15 cellular contexts compared by ENCODE assay signal in genomic region chr4:665381-665750, GRCh38. TPM values are rescaled to one million over a fixed set of nuclear protein-coding genes. Genes with fewer than 3 reads are reported as not detected.
A peak's percentile ranks its signal among the peaks of the same experiment; 100 is the strongest.
DNase-seq lines count a peak whose midpoint lies in the region; ATAC-seq, FAIRE-seq and TF ChIP-seq lines count a peak whose summit lies in the region.
"Had no signal": no experiment of that assay in that cellular context is flagged by ENCODE, and none has a peak within 500 bp of the region (broad histone marks: within the 10 kb centered on the region; RNA-seq: fewer than 3 reads in every experiment).

No MANE protein-coding gene starts in this region.

- DNase-seq in left ventricle myocardium superior (peak; percentile 15), heart right ventricle (no peak), HepG2 (ENCODE audit: low spot score) (no peak), type B pancreatic cell (ENCODE audit: extremely low spot score, unreplicated experiment) (no peak)
- DNase-seq in activated T-helper 1 cell treated with anti-CD3 and anti-CD28 coated beads, Interleukin-12 subunit alpha, Interleukin-12 subunit beta, Interleukin-2, Interleukin-4 antibody, amounts not matched to agents 30 ng/mL and 10 ng/mL and 1 ng/mL, durations not matched to agents 14 hours and 24 hours and 36 hours (ENCODE audit: low spot score) = no peak
- no peak for DNase-seq in stimulated activated naive CD4-positive, alpha-beta T cell treated with Interleukin-2 at 50 U/mL for 16 hours (lab: John Stamatoyannopoulos, UW)
- DNase-seq: cortex of kidney; KBM-7; nephron progenitor cell; SJCRH30; stimulated activated naive CD4-positive, alpha-beta T cell had no signal

- H3K4me1 Mint-ChIP-seq in activated T-helper 1 cell treated with anti-CD3 and anti-CD28 coated beads, Interleukin-12 subunit alpha, Interleukin-12 subunit beta, Interleukin-2, Interleukin-4 antibody, amounts not matched to agents 30 ng/mL and 10 ng/mL and 1 ng/mL, durations not matched to agents 14 hours and 24 hours and 36 hours (ENCODE audit: low read depth) = peaks cover 8% of the 10 kb centered on the region
- H3K4me1 Mint-ChIP-seq in type B pancreatic cell (ENCODE audit: unreplicated experiment) = no peaks in the 10 kb centered on the region

- POLR2A ChIA-PET in HepG2 (lab: Yijun Ruan, JAX) = no interaction called here

- WGBS in heart right ventricle, 2 donors = 88 to 89% methylated on average over 12 of the region's 12 CpGs
- 34% methylated on average over 8 of the region's 12 CpGs for WGBS in HepG2 (ENCODE audit: low lambda C conversion rate)

- H3K4me3 Mint-ChIP-seq in activated T-helper 1 cell treated with anti-CD3 and anti-CD28 coated beads, Interleukin-12 subunit alpha, Interleukin-12 subunit beta, Interleukin-2, Interleukin-4 antibody, amounts not matched to agents 30 ng/mL and 10 ng/mL and 1 ng/mL, durations not matched to agents 14 hours and 24 hours and 36 hours = peak overlapping the region; percentile 82
- peak overlapping the region; percentile 11 for H3K4me3 Mint-ChIP-seq in type B pancreatic cell

- CTCF ChIA-PET in HepG2 (lab: Yijun Ruan, JAX; ENCODE audit: low intra/inter-chr PET ratio, low total read pairs) = no interaction called here

- no peaks in the 10 kb centered on the region for H3K79me2 ChIP-seq in HepG2 (ENCODE audit: insufficient read depth, low read length)

- FAIRE-seq in HepG2 (lab: Jason Lieb, UNC) = no peak

- H3K9me3 ChIP-seq in heart right ventricle (no peaks in the 10 kb centered on the region), HepG2 (ENCODE audit: low read length) (no peaks in the 10 kb centered on the region)
- H3K9me3 ChIP-seq: esophagus muscularis mucosa, left lung, SJCRH30 had no signal

- ATAC-seq in left ventricle myocardium superior = no peak
- no peak for ATAC-seq in heart right ventricle
- no peak; the same call in 2 of the 3 replicates for ATAC-seq in HepG2
- ATAC-seq in HG02798 (IDR thresholded peaks at IDR 0.05; ENCODE audit: poor library complexity, unreplicated experiment) = no peak
- ATAC-seq in HG03442 (IDR thresholded peaks at IDR 0.05; ENCODE audit: unreplicated experiment) = no peak
- ATAC-seq: left lung had no signal

- H3K27me3 ChIP-seq in heart right ventricle = peaks cover 0 to 17% (median 2%) of the 10 kb centered on the region in 7 donors
- H3K27me3 ChIP-seq in HepG2 (ENCODE audit: control insufficient read depth in 1 of 2, insufficient read depth in 2 of 2, low read length in 2 of 2) = peaks cover 3 to 33% of the 10 kb centered on the region in 2 experiments; a peak in 4 of 5 replicates
- H3K27me3 ChIP-seq: SJCRH30 had no signal

- no peak overlapping the region for H3K9ac ChIP-seq in HepG2 (ENCODE audit: insufficient read depth, low read depth, low read length)

- H3K27me3 Mint-ChIP-seq in activated T-helper 1 cell treated with anti-CD3 and anti-CD28 coated beads, Interleukin-12 subunit alpha, Interleukin-12 subunit beta, Interleukin-2, Interleukin-4 antibody, amounts not matched to agents 30 ng/mL and 10 ng/mL and 1 ng/mL, durations not matched to agents 14 hours and 24 hours and 36 hours (ENCODE audit: insufficient read depth) = no peaks in the 10 kb centered on the region
- H3K27me3 Mint-ChIP-seq in type B pancreatic cell = no peaks in the 10 kb centered on the region

- no TSS peak for BruUV-seq in HepG2 (replicated peaks; lab: Mats Ljungman, UMichigan)

- H3K27ac Mint-ChIP-seq in activated T-helper 1 cell treated with anti-CD3 and anti-CD28 coated beads, Interleukin-12 subunit alpha, Interleukin-12 subunit beta, Interleukin-2, Interleukin-4 antibody, amounts not matched to agents 30 ng/mL and 10 ng/mL and 1 ng/mL, durations not matched to agents 14 hours and 24 hours and 36 hours = no peak overlapping the region
- H3K27ac Mint-ChIP-seq in type B pancreatic cell = no peak overlapping the region
- H3K27ac Mint-ChIP-seq: nephron progenitor cell had no signal

- intact Hi-C loops in left ventricle myocardium superior (cut with micrococcal nuclease) (no loop called here), heart right ventricle (cut with DNase I) (no loop called here), HepG2 (cut with micrococcal nuclease; ENCODE audit: unreplicated experiment) (no loop called here)
- intact Hi-C loops in activated T-helper 1 cell treated with anti-CD3 and anti-CD28 coated beads, Interleukin-12 subunit alpha, Interleukin-12 subunit beta, Interleukin-2, Interleukin-4 antibody, amounts not matched to agents 30 ng/mL and 10 ng/mL and 1 ng/mL, durations not matched to agents 14 hours and 24 hours and 36 hours (cut with micrococcal nuclease) = no loop called here

- H4K20me1 ChIP-seq in HepG2 (ENCODE audit: insufficient read depth, low read length) = no peaks in the 10 kb centered on the region

- TF ChIP-seq POLR2A in HepG2 (IDR thresholded peaks at IDR 0.05; ENCODE audit: insufficient read depth in 1 of 2, low read depth in 2 of 2, low read length in 2 of 2) = no peak

- no peak overlapping the region for H2AFZ ChIP-seq in HepG2 (ENCODE audit: low read length)

- in situ Hi-C loops in HepG2 (cut with HindIII; ENCODE audit: extremely low pct_ligation_motif_present, low pct_unique_long_range_greater_than_20kb) = no loop called here

- H3K4me1 ChIP-seq in heart right ventricle = peaks cover 0 to 19% (median 8%) of the 10 kb centered on the region in 9 donors
- H3K4me1 ChIP-seq in HepG2 (ENCODE audit: insufficient read depth, low read length) = peaks cover 24% of the 10 kb centered on the region
- H3K4me1 ChIP-seq: SJCRH30 had no signal

- peaks cover 4% of the 10 kb centered on the region for H3K36me3 Mint-ChIP-seq in activated T-helper 1 cell treated with anti-CD3 and anti-CD28 coated beads, Interleukin-12 subunit alpha, Interleukin-12 subunit beta, Interleukin-2, Interleukin-4 antibody, amounts not matched to agents 30 ng/mL and 10 ng/mL and 1 ng/mL, durations not matched to agents 14 hours and 24 hours and 36 hours (ENCODE audit: low read depth)
- H3K36me3 Mint-ChIP-seq in type B pancreatic cell = no peaks in the 10 kb centered on the region

- no peak for TF ChIP-seq EP300 in HepG2 (IDR thresholded peaks at IDR 0.05; ENCODE audit: low read depth in 2 of 2, low read length in 2 of 2)
- no peak for TF ChIP-seq EP300 in HepG2 (CRISPR knock-in tag; IDR thresholded peaks at IDR 0.05; ENCODE audit: borderline replicate concordance)

- no peak overlapping the region for H3K4me2 ChIP-seq in HepG2 (ENCODE audit: low read depth, low read length)

- TF ChIP-seq RAD21 in HepG2 (CRISPR knock-in tag; IDR thresholded peaks at IDR 0.05) = no peak

- no peak for TF ChIP-seq CTCF in heart right ventricle (IDR thresholded peaks at IDR 0.05)
- no peak for TF ChIP-seq CTCF in HepG2 (CRISPR knock-in tag; IDR thresholded peaks at IDR 0.05)
- TF ChIP-seq CTCF in type B pancreatic cell (conservative IDR thresholded peaks at IDR 0.05) = no peak

- H3K27ac ChIP-seq in heart right ventricle (no peak overlapping the region), HepG2 (ENCODE audit: extremely low read length, insufficient read depth, low read length) (no peak overlapping the region)
- H3K27ac ChIP-seq: esophagus muscularis mucosa, left lung, SJCRH30 had no signal

- no peaks in the 10 kb centered on the region for H3K9me3 Mint-ChIP-seq in activated T-helper 1 cell treated with anti-CD3 and anti-CD28 coated beads, Interleukin-12 subunit alpha, Interleukin-12 subunit beta, Interleukin-2, Interleukin-4 antibody, amounts not matched to agents 30 ng/mL and 10 ng/mL and 1 ng/mL, durations not matched to agents 14 hours and 24 hours and 36 hours
- H3K9me3 Mint-ChIP-seq in type B pancreatic cell = no peaks in the 10 kb centered on the region
- H3K9me3 Mint-ChIP-seq: nephron progenitor cell had no signal

- H3K36me3 ChIP-seq in heart right ventricle = peaks cover 0 to 4% (median 0%) of the 10 kb centered on the region in 9 donors
- no peaks in the 10 kb centered on the region for H3K36me3 ChIP-seq in HepG2 (replicated peaks in 1 of 2; ENCODE audit: control insufficient read depth in 1 of 2, insufficient read depth in 2 of 2, low read length in 2 of 2)
- H3K36me3 ChIP-seq: left lung, SJCRH30 had no signal

- H3K4me3 ChIP-seq in heart right ventricle = no peak overlapping the region
- no peak overlapping the region; a peak in 1 of 6 replicates for H3K4me3 ChIP-seq in HepG2 (replicated peaks in 1 of 3; ENCODE audit: insufficient read depth in 1 of 3, low read depth in 2 of 3, low read length in 3 of 3)
- H3K4me3 ChIP-seq: esophagus muscularis mucosa, left lung, SJCRH30 had no signal

RNA-seq across cellular contexts. Expression of gene ATP5ME, which starts 8.7 kb away (rescaled TPM):
- total RNA-seq in left ventricle myocardium superior (1,128 TPM), heart right ventricle (1,000 to 10,000 TPM in 5 of 10 donors, 100 to 1,000 TPM in 5; 651 to 1,196 (median 982) TPM), HepG2 (2016; rRNA removed; fragmentation: Illumina TruSeq; extraction: Trizol) (753 and 1,048 TPM in 2 replicates), type B pancreatic cell (ENCODE audit: low replicate concordance) (285 and 363 TPM in 2 replicates)
- polyA plus RNA-seq in heart right ventricle (1,000 to 10,000 TPM in 1 of 2 donors, 100 to 1,000 TPM in 1; 999 to 4,239 TPM), HepG2 (2011; rRNA removed) (301 and 305 TPM in 2 replicates)
- 217 and 224 TPM in 2 replicates for total RNA-seq in activated T-helper 1 cell treated with anti-CD3 and anti-CD28 coated beads, Interleukin-12 subunit alpha, Interleukin-12 subunit beta, Interleukin-2, Interleukin-4 antibody, amounts not matched to agents 30 ng/mL and 10 ng/mL and 1 ng/mL, durations not matched to agents 14 hours and 24 hours and 36 hours
- total RNA-seq in HepG2 (2016; cell fraction: cytosol; rRNA removed; fragmentation: Illumina TruSeq; extraction: Trizol; ENCODE audit: low read depth) = 458 and 593 TPM in 2 replicates
- 792 and 1,109 TPM in 2 replicates for total RNA-seq in HepG2 (2016; cell fraction: insoluble cytoplasmic fraction; rRNA removed; fragmentation: Illumina TruSeq; extraction: Trizol)
- total RNA-seq in HepG2 (2016; cell fraction: membrane; rRNA removed; fragmentation: Illumina TruSeq; extraction: Trizol) = 613 and 660 TPM in 2 replicates
- total RNA-seq in HepG2 (2016; cell fraction: nucleus; rRNA removed; fragmentation: Illumina TruSeq; extraction: Trizol) = 219 and 249 TPM in 2 replicates
- polyA plus RNA-seq in HepG2 (2011; cell fraction: cytosol; rRNA removed) = 507 and 666 TPM in 2 replicates
- 133 and 152 TPM in 2 replicates for polyA plus RNA-seq in HepG2 (2011; cell fraction: nucleus; rRNA removed)
- polyA plus RNA-seq in HepG2 (2012) = 451 and 767 TPM in 2 replicates
- 482 and 603 TPM in 2 replicates for polyA plus RNA-seq in HepG2 (2016; cell fraction: cytosol; fragmentation: Illumina TruSeq; extraction: Trizol; ENCODE audit: low read depth)
- polyA plus RNA-seq in HepG2 (2016; cell fraction: insoluble cytoplasmic fraction; fragmentation: Illumina TruSeq; extraction: Trizol; ENCODE audit: low read depth) = 926 and 995 TPM in 2 replicates
- 496 and 594 TPM in 2 replicates for polyA plus RNA-seq in HepG2 (2016; cell fraction: membrane; fragmentation: Illumina TruSeq; extraction: Trizol; ENCODE audit: low read depth)
- polyA plus RNA-seq in HepG2 (2016; cell fraction: nucleus; fragmentation: Illumina TruSeq; extraction: Trizol; ENCODE audit: insufficient read depth, low read depth) = 426 and 431 TPM in 2 replicates
- 68.8 and 71.4 TPM in 2 replicates for polyA minus RNA-seq in HepG2 (2011; rRNA and poly(A)+ RNA removed; ENCODE audit: low replicate concordance)
- polyA minus RNA-seq in HepG2 (2011; cell fraction: cytosol; rRNA and poly(A)+ RNA removed) = 62.0 and 63.6 TPM in 2 replicates
- 23.6 and 38.7 TPM in 2 replicates for polyA minus RNA-seq in HepG2 (2011; cell fraction: nucleus; rRNA and poly(A)+ RNA removed)

RNA-seq across cellular contexts. Expression of gene MYL5, which starts 9.0 kb away (rescaled TPM):
- 2.7 TPM for total RNA-seq in left ventricle myocardium superior
- 1 to 10 TPM; 4.0 to 7.5 (median 6.1) TPM for total RNA-seq in heart right ventricle
- polyA plus RNA-seq in heart right ventricle = 1 to 10 TPM; 3.3 to 8.1 TPM
- 29.7 and 35.0 TPM in 2 replicates for total RNA-seq in activated T-helper 1 cell treated with anti-CD3 and anti-CD28 coated beads, Interleukin-12 subunit alpha, Interleukin-12 subunit beta, Interleukin-2, Interleukin-4 antibody, amounts not matched to agents 30 ng/mL and 10 ng/mL and 1 ng/mL, durations not matched to agents 14 hours and 24 hours and 36 hours
- 11.0 and 16.0 TPM in 2 replicates for total RNA-seq in HepG2 (2016; rRNA removed; fragmentation: Illumina TruSeq; extraction: Trizol)
- 6.7 and 8.0 TPM in 2 replicates for total RNA-seq in HepG2 (2016; cell fraction: cytosol; rRNA removed; fragmentation: Illumina TruSeq; extraction: Trizol; ENCODE audit: low read depth)
- 10.1 and 16.2 TPM in 2 replicates for total RNA-seq in HepG2 (2016; cell fraction: insoluble cytoplasmic fraction; rRNA removed; fragmentation: Illumina TruSeq; extraction: Trizol)
- 7.6 and 8.2 TPM in 2 replicates for total RNA-seq in HepG2 (2016; cell fraction: membrane; rRNA removed; fragmentation: Illumina TruSeq; extraction: Trizol)
- total RNA-seq in HepG2 (2016; cell fraction: nucleus; rRNA removed; fragmentation: Illumina TruSeq; extraction: Trizol) = 15.9 and 16.6 TPM in 2 replicates
- polyA plus RNA-seq in HepG2 (2011; rRNA removed) = 6.5 and 11.5 TPM in 2 replicates
- 4.1 and 4.4 TPM in 2 replicates for polyA plus RNA-seq in HepG2 (2011; cell fraction: cytosol; rRNA removed)
- 40.0 and 46.9 TPM in 2 replicates for polyA plus RNA-seq in HepG2 (2011; cell fraction: nucleus; rRNA removed)
- 7.4 and 8.9 TPM in 2 replicates for polyA plus RNA-seq in HepG2 (2012)
- polyA plus RNA-seq in HepG2 (2016; cell fraction: cytosol; fragmentation: Illumina TruSeq; extraction: Trizol; ENCODE audit: low read depth) = 4.4 and 5.5 TPM in 2 replicates
- 8.5 and 12.2 TPM in 2 replicates for polyA plus RNA-seq in HepG2 (2016; cell fraction: insoluble cytoplasmic fraction; fragmentation: Illumina TruSeq; extraction: Trizol; ENCODE audit: low read depth)
- polyA plus RNA-seq in HepG2 (2016; cell fraction: membrane; fragmentation: Illumina TruSeq; extraction: Trizol; ENCODE audit: low read depth) = 4.9 and 6.3 TPM in 2 replicates
- polyA plus RNA-seq in HepG2 (2016; cell fraction: nucleus; fragmentation: Illumina TruSeq; extraction: Trizol; ENCODE audit: insufficient read depth, low read depth) = 33.7 and 41.8 TPM in 2 replicates
- polyA minus RNA-seq in HepG2 (2011; rRNA and poly(A)+ RNA removed; ENCODE audit: low replicate concordance) = 3.4 and 4.4 TPM in 2 replicates
- polyA minus RNA-seq in HepG2 (2011; cell fraction: cytosol; rRNA and poly(A)+ RNA removed) = 1.4 TPM in 1 of 2 replicates, not detected in the other
- 11.8 and 15.5 TPM in 2 replicates for polyA minus RNA-seq in HepG2 (2011; cell fraction: nucleus; rRNA and poly(A)+ RNA removed)
- 20.2 and 21.3 TPM in 2 replicates for total RNA-seq in type B pancreatic cell (ENCODE audit: low replicate concordance)

RNA-seq across cellular contexts. Expression of gene SLC49A3, which starts 23.6 kb away (rescaled TPM):
- total RNA-seq in left ventricle myocardium superior (12.6 TPM), heart right ventricle (10 to 100 TPM in 9 of 10 donors, 1 to 10 TPM in 1; 9.8 to 16.9 (median 12.3) TPM), HepG2 (2016; rRNA removed; fragmentation: Illumina TruSeq; extraction: Trizol) (0.07 TPM in 1 of 2 replicates, not detected in the other), type B pancreatic cell (ENCODE audit: low replicate concordance) (2.5 and 3.3 TPM in 2 replicates)
- polyA plus RNA-seq in heart right ventricle (10 to 100 TPM in 1 of 2 donors, 1 to 10 TPM in 1; 8.8 to 28.5 TPM), HepG2 (2011; rRNA removed) (0.17 and 0.22 TPM in 2 replicates)
- total RNA-seq in activated T-helper 1 cell treated with anti-CD3 and anti-CD28 coated beads, Interleukin-12 subunit alpha, Interleukin-12 subunit beta, Interleukin-2, Interleukin-4 antibody, amounts not matched to agents 30 ng/mL and 10 ng/mL and 1 ng/mL, durations not matched to agents 14 hours and 24 hours and 36 hours = 0.81 and 0.88 TPM in 2 replicates
- not detected in 2 replicates for total RNA-seq in HepG2 (2016; cell fraction: cytosol; rRNA removed; fragmentation: Illumina TruSeq; extraction: Trizol; ENCODE audit: low read depth)
- 0.09 TPM in 1 of 2 replicates, not detected in the other for total RNA-seq in HepG2 (2016; cell fraction: insoluble cytoplasmic fraction; rRNA removed; fragmentation: Illumina TruSeq; extraction: Trizol)
- total RNA-seq in HepG2 (2016; cell fraction: membrane; rRNA removed; fragmentation: Illumina TruSeq; extraction: Trizol) = not detected in 2 replicates
- total RNA-seq in HepG2 (2016; cell fraction: nucleus; rRNA removed; fragmentation: Illumina TruSeq; extraction: Trizol) = 0.62 TPM in 1 of 2 replicates, not detected in the other
- 0.10 and 0.16 TPM in 2 replicates for polyA plus RNA-seq in HepG2 (2011; cell fraction: cytosol; rRNA removed)
- polyA plus RNA-seq in HepG2 (2011; cell fraction: nucleus; rRNA removed) = 1.9 and 2.5 TPM in 2 replicates
- 0.21 and 0.29 TPM in 2 replicates for polyA plus RNA-seq in HepG2 (2012)
- 0.07 TPM in 1 of 2 replicates, not detected in the other for polyA plus RNA-seq in HepG2 (2016; cell fraction: cytosol; fragmentation: Illumina TruSeq; extraction: Trizol; ENCODE audit: low read depth)
- not detected in 2 replicates for polyA plus RNA-seq in HepG2 (2016; cell fraction: insoluble cytoplasmic fraction; fragmentation: Illumina TruSeq; extraction: Trizol; ENCODE audit: low read depth)
- not detected in 2 replicates for polyA plus RNA-seq in HepG2 (2016; cell fraction: membrane; fragmentation: Illumina TruSeq; extraction: Trizol; ENCODE audit: low read depth)
- polyA plus RNA-seq in HepG2 (2016; cell fraction: nucleus; fragmentation: Illumina TruSeq; extraction: Trizol; ENCODE audit: insufficient read depth, low read depth) = 0.53 TPM in 1 of 2 replicates, not detected in the other
- 0.12 TPM in 1 of 2 replicates, not detected in the other for polyA minus RNA-seq in HepG2 (2011; rRNA and poly(A)+ RNA removed; ENCODE audit: low replicate concordance)
- not detected in 2 replicates for polyA minus RNA-seq in HepG2 (2011; cell fraction: cytosol; rRNA and poly(A)+ RNA removed)
- polyA minus RNA-seq in HepG2 (2011; cell fraction: nucleus; rRNA and poly(A)+ RNA removed) = 0.25 and 0.26 TPM in 2 replicates
- total RNA-seq: SJCRH30 had no signal

RNA-seq across cellular contexts. Expression of gene PDE6B, which starts 40.0 kb away (rescaled TPM):
- total RNA-seq in left ventricle myocardium superior = 2.1 TPM
- total RNA-seq in heart right ventricle = 1 to 10 TPM; 1.8 to 6.2 (median 4.4) TPM
- 1 to 10 TPM in 1 of 2 donors, under 1 TPM in 1; 0.73 to 2.0 TPM for polyA plus RNA-seq in heart right ventricle
- 9.8 and 10.1 TPM in 2 replicates for total RNA-seq in activated T-helper 1 cell treated with anti-CD3 and anti-CD28 coated beads, Interleukin-12 subunit alpha, Interleukin-12 subunit beta, Interleukin-2, Interleukin-4 antibody, amounts not matched to agents 30 ng/mL and 10 ng/mL and 1 ng/mL, durations not matched to agents 14 hours and 24 hours and 36 hours
- total RNA-seq in HepG2 (2016; rRNA removed; fragmentation: Illumina TruSeq; extraction: Trizol) = 0.38 TPM in 1 of 2 replicates, not detected in the other
- 0.20 TPM in 1 of 2 replicates, not detected in the other for total RNA-seq in HepG2 (2016; cell fraction: cytosol; rRNA removed; fragmentation: Illumina TruSeq; extraction: Trizol; ENCODE audit: low read depth)
- 0.09 TPM in 1 of 2 replicates, not detected in the other for total RNA-seq in HepG2 (2016; cell fraction: insoluble cytoplasmic fraction; rRNA removed; fragmentation: Illumina TruSeq; extraction: Trizol)
- total RNA-seq in HepG2 (2016; cell fraction: membrane; rRNA removed; fragmentation: Illumina TruSeq; extraction: Trizol) = 0.25 TPM in 1 of 2 replicates, not detected in the other
- not detected in 2 replicates for total RNA-seq in HepG2 (2016; cell fraction: nucleus; rRNA removed; fragmentation: Illumina TruSeq; extraction: Trizol)
- 0.38 and 0.40 TPM in 2 replicates for polyA plus RNA-seq in HepG2 (2011; rRNA removed)
- polyA plus RNA-seq in HepG2 (2011; cell fraction: cytosol; rRNA removed) = 0.43 and 0.62 TPM in 2 replicates
- 0.33 and 0.45 TPM in 2 replicates for polyA plus RNA-seq in HepG2 (2011; cell fraction: nucleus; rRNA removed)
- 0.38 and 0.73 TPM in 2 replicates for polyA plus RNA-seq in HepG2 (2012)
- not detected in 2 replicates for polyA plus RNA-seq in HepG2 (2016; cell fraction: cytosol; fragmentation: Illumina TruSeq; extraction: Trizol; ENCODE audit: low read depth)
- not detected in 2 replicates for polyA plus RNA-seq in HepG2 (2016; cell fraction: insoluble cytoplasmic fraction; fragmentation: Illumina TruSeq; extraction: Trizol; ENCODE audit: low read depth)
- 0.13 TPM in 1 of 2 replicates, not detected in the other for polyA plus RNA-seq in HepG2 (2016; cell fraction: membrane; fragmentation: Illumina TruSeq; extraction: Trizol; ENCODE audit: low read depth)
- polyA plus RNA-seq in HepG2 (2016; cell fraction: nucleus; fragmentation: Illumina TruSeq; extraction: Trizol; ENCODE audit: insufficient read depth, low read depth) = not detected in 2 replicates
- polyA minus RNA-seq in HepG2 (2011; rRNA and poly(A)+ RNA removed; ENCODE audit: low replicate concordance) = 0.32 TPM in 1 of 2 replicates, not detected in the other
- 0.69 and 1.3 TPM in 2 replicates for polyA minus RNA-seq in HepG2 (2011; cell fraction: cytosol; rRNA and poly(A)+ RNA removed)
- 0.37 and 1.3 TPM in 2 replicates for polyA minus RNA-seq in HepG2 (2011; cell fraction: nucleus; rRNA and poly(A)+ RNA removed)
- total RNA-seq in type B pancreatic cell (ENCODE audit: low replicate concordance) = 6.7 and 12.2 TPM in 2 replicates
- total RNA-seq: SJCRH30 had no signal

RNA-seq across cellular contexts. Expression of gene PCGF3, which starts 40.3 kb away (rescaled TPM):
- total RNA-seq in left ventricle myocardium superior (20.9 TPM), heart right ventricle (10 to 100 TPM; 17.5 to 26.1 (median 20.9) TPM), HepG2 (2016; rRNA removed; fragmentation: Illumina TruSeq; extraction: Trizol) (24.2 and 28.6 TPM in 2 replicates), type B pancreatic cell (ENCODE audit: low replicate concordance) (64.3 and 66.7 TPM in 2 replicates)
- polyA plus RNA-seq in heart right ventricle (10 to 100 TPM; 21.7 to 50.8 TPM), HepG2 (2011; rRNA removed) (66.2 and 80.8 TPM in 2 replicates)
- 30.4 and 31.0 TPM in 2 replicates for total RNA-seq in activated T-helper 1 cell treated with anti-CD3 and anti-CD28 coated beads, Interleukin-12 subunit alpha, Interleukin-12 subunit beta, Interleukin-2, Interleukin-4 antibody, amounts not matched to agents 30 ng/mL and 10 ng/mL and 1 ng/mL, durations not matched to agents 14 hours and 24 hours and 36 hours
- 16.2 and 16.7 TPM in 2 replicates for total RNA-seq in HepG2 (2016; cell fraction: cytosol; rRNA removed; fragmentation: Illumina TruSeq; extraction: Trizol; ENCODE audit: low read depth)
- 22.5 and 27.7 TPM in 2 replicates for total RNA-seq in HepG2 (2016; cell fraction: insoluble cytoplasmic fraction; rRNA removed; fragmentation: Illumina TruSeq; extraction: Trizol)
- 36.9 and 38.9 TPM in 2 replicates for total RNA-seq in HepG2 (2016; cell fraction: membrane; rRNA removed; fragmentation: Illumina TruSeq; extraction: Trizol)
- total RNA-seq in HepG2 (2016; cell fraction: nucleus; rRNA removed; fragmentation: Illumina TruSeq; extraction: Trizol) = 40.6 and 42.6 TPM in 2 replicates
- polyA plus RNA-seq in HepG2 (2011; cell fraction: cytosol; rRNA removed) = 32.3 and 37.9 TPM in 2 replicates
- 406 and 428 TPM in 2 replicates for polyA plus RNA-seq in HepG2 (2011; cell fraction: nucleus; rRNA removed)
- polyA plus RNA-seq in HepG2 (2012) = 37.8 and 47.7 TPM in 2 replicates
- polyA plus RNA-seq in HepG2 (2016; cell fraction: cytosol; fragmentation: Illumina TruSeq; extraction: Trizol; ENCODE audit: low read depth) = 13.4 and 15.5 TPM in 2 replicates
- polyA plus RNA-seq in HepG2 (2016; cell fraction: insoluble cytoplasmic fraction; fragmentation: Illumina TruSeq; extraction: Trizol; ENCODE audit: low read depth) = 20.0 and 26.4 TPM in 2 replicates
- polyA plus RNA-seq in HepG2 (2016; cell fraction: membrane; fragmentation: Illumina TruSeq; extraction: Trizol; ENCODE audit: low read depth) = 26.7 and 30.4 TPM in 2 replicates
- polyA plus RNA-seq in HepG2 (2016; cell fraction: nucleus; fragmentation: Illumina TruSeq; extraction: Trizol; ENCODE audit: insufficient read depth, low read depth) = 92.0 and 96.8 TPM in 2 replicates
- polyA minus RNA-seq in HepG2 (2011; rRNA and poly(A)+ RNA removed; ENCODE audit: low replicate concordance) = 38.9 and 82.6 TPM in 2 replicates
- 18.1 and 23.5 TPM in 2 replicates for polyA minus RNA-seq in HepG2 (2011; cell fraction: cytosol; rRNA and poly(A)+ RNA removed)
- 119 and 121 TPM in 2 replicates for polyA minus RNA-seq in HepG2 (2011; cell fraction: nucleus; rRNA and poly(A)+ RNA removed)
